ENCODE assay signal across 10 cellular contexts in genomic region chr11:2525941-2526807, GRCh38.
DNase-seq lines count a peak whose midpoint lies in the region; ATAC-seq and TF ChIP-seq lines count a peak whose summit lies in the region.
"Had no signal": no experiment of that assay in that cellular context is flagged by ENCODE, and none has a peak within 500 bp of the region (broad histone marks: within the 10 kb centered on the region; RNA-seq: fewer than 3 reads in every experiment).

No MANE protein-coding gene starts in this region.

- H3K27me3 ChIP-seq in heart left ventricle, result no peaks in the 10 kb centered on the region
- peaks cover 0 to 7% (median 3%) of the 10 kb centered on the region in 3 donors for H3K27me3 ChIP-seq in sigmoid colon
- no peaks in the 10 kb centered on the region for H3K27me3 ChIP-seq in H7 (ENCODE audit: control insufficient read depth, insufficient read depth, low read length)

- TF ChIP-seq CTCF in heart left ventricle (IDR thresholded peaks at IDR 0.05) (no peak), sigmoid colon (IDR thresholded peaks at IDR 0.05) (no peak)

- no peaks in the 10 kb centered on the region for H3K36me3 Mint-ChIP-seq in T-helper 17 cell (ENCODE audit: low read depth)
- no peaks in the 10 kb centered on the region for H3K36me3 Mint-ChIP-seq in T-helper 2 cell treated with Interferon-gamma antibody and Interleukin-4, amounts not matched to agents 5 μg/mL and 100 μg/mL, for 36 hours (ENCODE audit: low read depth)

- H3K4me1 ChIP-seq in heart left ventricle (peaks cover 0 to 30% (median 9%) of the 10 kb centered on the region in 12 donors), sigmoid colon (no peaks in the 10 kb centered on the region)

- TF ChIP-seq POLR2A in heart left ventricle (IDR thresholded peaks at IDR 0.05) (no peak), sigmoid colon (IDR thresholded peaks at IDR 0.05) (no peak)

- H3K27ac ChIP-seq in heart left ventricle (peak overlapping the region in 3 of 12 donors; percentile 17 to 52 (median 29)), sigmoid colon (peak overlapping the region in 1 of 4 donors; percentile 21)
- H3K27ac ChIP-seq: 22Rv1 had no signal

- no peak for TF ChIP-seq EP300 in sigmoid colon (IDR thresholded peaks at IDR 0.05)

- H3K4me3 Mint-ChIP-seq in T-helper 17 cell, result peak overlapping the region; percentile 82
- H3K4me3 Mint-ChIP-seq in T-helper 2 cell treated with Interferon-gamma antibody and Interleukin-4, amounts not matched to agents 5 μg/mL and 100 μg/mL, for 36 hours, result no peak overlapping the region
- H3K4me3 Mint-ChIP-seq: T-helper 1 cell treated with Interleukin-12 subunit alpha and Interleukin-12 subunit beta and Interleukin-4 antibody, amounts not matched to agents 30 μg/mL and 1 μg/mL, for 36 hours had no signal

- intact Hi-C loops in heart left ventricle (cut with DNase I), result loop anchor here in 5 of 10 donors (5.0 to 10.0 kb wide), 4 partner anchors 84 to 341 kb away; partner anchors contain the start of genes C11orf21 (in 1 of the 5), TRPM5 (in 1 of the 5) and TSPAN32 (in 1 of the 5)
- intact Hi-C loops in sigmoid colon (cut with DNase I), result no loop called here

- ATAC-seq in T-helper 17 cell, result no peak
- no peak for ATAC-seq in heart left ventricle

- no peaks in the 10 kb centered on the region for H3K9me3 Mint-ChIP-seq in T-helper 2 cell treated with Interferon-gamma antibody and Interleukin-4, amounts not matched to agents 5 μg/mL and 100 μg/mL, for 36 hours
- H3K9me3 Mint-ChIP-seq: T-helper 1 cell treated with Interleukin-12 subunit alpha and Interleukin-12 subunit beta and Interleukin-4 antibody, amounts not matched to agents 30 μg/mL and 1 μg/mL, for 36 hours had no signal

- H3K4me3 ChIP-seq in heart left ventricle, result peak overlapping the region in 1 of 12 donors; percentile 28
- H3K4me3 ChIP-seq in sigmoid colon, result no peak overlapping the region
- H3K4me3 ChIP-seq in H7 (ENCODE audit: insufficient read depth, low read depth, low read length), result no peak overlapping the region

- H3K27me3 Mint-ChIP-seq in T-helper 17 cell, result no peaks in the 10 kb centered on the region
- no peaks in the 10 kb centered on the region for H3K27me3 Mint-ChIP-seq in T-helper 2 cell treated with Interferon-gamma antibody and Interleukin-4, amounts not matched to agents 5 μg/mL and 100 μg/mL, for 36 hours (ENCODE audit: low read depth)

- WGBS in heart left ventricle, 4 donors, result 77 to 84% (median 80%) methylated on average over 14 to 15 of the region's 15 CpGs
- WGBS in sigmoid colon, 2 donors, result 24 to 57% methylated on average over 15 of the region's 15 CpGs

- peak; percentile 10 for DNase-seq in DMS153 (lab: John Stamatoyannopoulos, UW)
- DNase-seq in DMS153 treated with DMSO at 0.1 percent for 48 hours (lab: John Stamatoyannopoulos, UW; ENCODE audit: unreplicated experiment), result no peak
- DNase-seq in T-helper 17 cell, result peak in 1 of 3 donors; percentile 6
- peak in 4 of 5 donors; percentile 8 to 60 (median 18) for DNase-seq in heart left ventricle
- peak; percentile 39 for DNase-seq in sigmoid colon
- DNase-seq in H7, result no peak
- no peak for DNase-seq in SW480 (ENCODE audit: low spot score)
- no peak for DNase-seq in T-helper 2 cell treated with Interferon-gamma antibody and Interleukin-4, amounts not matched to agents 5 μg/mL and 100 μg/mL, for 36 hours (ENCODE audit: low spot score)

- H3K36me3 ChIP-seq in heart left ventricle (no peaks in the 10 kb centered on the region), sigmoid colon (no peaks in the 10 kb centered on the region), H7 (replicated peaks; ENCODE audit: control insufficient read depth, insufficient read depth, low read length) (no peaks in the 10 kb centered on the region)

- peaks cover 27% of the 10 kb centered on the region for H3K4me1 Mint-ChIP-seq in T-helper 17 cell
- H3K4me1 Mint-ChIP-seq in T-helper 2 cell treated with Interferon-gamma antibody and Interleukin-4, amounts not matched to agents 5 μg/mL and 100 μg/mL, for 36 hours (ENCODE audit: low read depth), result peaks cover 2% of the 10 kb centered on the region

- H3K9me3 ChIP-seq in T-helper 17 cell (ENCODE audit: control insufficient read depth, low read length, poor library complexity, severe bottlenecking) (no peaks in the 10 kb centered on the region), heart left ventricle (no peaks in the 10 kb centered on the region), sigmoid colon (no peaks in the 10 kb centered on the region)

- H3K27ac Mint-ChIP-seq in T-helper 17 cell, result peak overlapping the region; percentile 79
- H3K27ac Mint-ChIP-seq in T-helper 2 cell treated with Interferon-gamma antibody and Interleukin-4, amounts not matched to agents 5 μg/mL and 100 μg/mL, for 36 hours, result no peak overlapping the region
- H3K27ac Mint-ChIP-seq: T-helper 1 cell treated with Interleukin-12 subunit alpha and Interleukin-12 subunit beta and Interleukin-4 antibody, amounts not matched to agents 30 μg/mL and 1 μg/mL, for 36 hours had no signal

Comparison
In these comparisons a context has a peak if more than half of its experiments do, and no peak if none do; other contexts are left out.
1. DNase-seq: peak in DMS153 (single experiment), heart left ventricle (4 of 5) and sigmoid colon (single experiment); none in DMS153 treated with DMSO at 0.1 percent for 48 hours (single experiment), H7 (single experiment), SW480 (single experiment) and T-helper 2 cell treated with Interferon-gamma antibody and Interleukin-4, amounts not matched to agents 5 μg/mL and 100 μg/mL, for 36 hours (single experiment).